ENCODE assay signal across 8 cellular contexts in the genomic region with DNA sequence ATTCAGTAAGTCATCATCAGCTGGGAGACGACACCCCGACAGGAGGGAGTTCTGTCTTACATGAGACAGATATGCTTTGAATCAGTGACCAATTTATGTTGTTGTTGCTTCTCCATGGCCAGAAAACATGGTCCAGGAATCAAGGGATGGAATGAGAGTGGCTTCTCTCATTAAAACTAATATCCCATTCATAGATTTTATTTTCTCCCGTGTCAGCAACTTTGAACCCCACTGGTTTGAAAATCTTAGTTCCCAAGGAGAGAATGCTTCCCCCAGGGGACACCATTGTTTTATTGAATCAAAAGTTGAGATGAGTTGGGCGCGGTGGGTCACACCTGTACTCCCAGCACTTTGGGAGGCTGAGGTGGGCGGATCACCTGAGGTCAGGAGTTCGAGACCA.
"Had no signal": no experiment of that assay in that cellular context is flagged by ENCODE, and none has a peak within 500 bp of the region (broad histone marks: within the 10 kb centered on the region; RNA-seq: fewer than 3 reads in every experiment).

No MANE protein-coding gene starts in this region.

- ATAC-seq: GM12878 had no signal

- H3K4me3 ChIP-seq: GM12878 had no signal

- FAIRE-seq: G401.6, GM12878, GM12891, GM12892, GM18507, GM19239 had no signal

- DNase-seq: GDM1, GF-D8 had no signal
